ENCODE assay signal across 19 cellular contexts in the genomic region with DNA sequence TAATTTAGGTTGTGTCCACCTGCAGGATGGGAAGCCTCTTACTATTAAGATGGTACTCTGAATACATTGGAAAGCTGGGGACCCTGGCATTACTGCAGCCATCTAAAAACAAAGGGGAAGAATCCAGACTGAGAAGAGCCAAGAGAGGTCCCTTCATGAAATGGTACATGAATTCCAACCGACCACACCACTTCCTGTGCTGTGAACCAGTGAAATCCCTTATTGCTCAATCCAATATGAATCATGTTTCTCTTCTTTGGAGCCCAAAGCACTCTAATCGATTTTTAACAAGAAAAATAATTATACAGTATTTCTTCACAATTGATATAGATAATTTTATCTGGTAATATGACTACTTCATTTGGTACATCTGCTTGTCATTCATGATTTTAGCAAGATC.
DNase-seq lines count a peak whose midpoint lies in the region; ATAC-seq, FAIRE-seq and TF ChIP-seq lines count a peak whose summit lies in the region.
"Had no signal": no experiment of that assay in that cellular context is flagged by ENCODE, and none has a peak within 500 bp of the region (broad histone marks: within the 10 kb centered on the region; RNA-seq: fewer than 3 reads in every experiment).

No MANE protein-coding gene starts in this region.

- no peak overlapping the region for H3K4me3 Mint-ChIP-seq in GM23338
- H3K4me3 Mint-ChIP-seq: B cell; CD8-positive, alpha-beta memory T cell had no signal

- no peak overlapping the region for H3K4me3 ChIP-seq in fibroblast of pulmonary artery (replicated peaks; ENCODE audit: low read depth, low read length)
- no peak overlapping the region for H3K4me3 ChIP-seq in GM23338
- H3K4me3 ChIP-seq: HAP-1 had no signal

- TF ChIP-seq CTCF in RWPE1 (conservative IDR thresholded peaks at IDR 0.05; ENCODE audit: low read depth) (no peak), fibroblast of pulmonary artery (IDR thresholded peaks at IDR 0.05; ENCODE audit: low read length, missing control alignments) (no peak), GM23338 (conservative IDR thresholded peaks at IDR 0.05; ENCODE audit: low read depth in 2 of 2) (no peak)

- no peaks in the 10 kb centered on the region for H3K9me3 Mint-ChIP-seq in GM23338

- CTCF ChIA-PET in RWPE1 (lab: Yijun Ruan, JAX): no interaction called here

- no peak overlapping the region for H3K27ac Mint-ChIP-seq in GM23338
- H3K27ac Mint-ChIP-seq: B cell; CD8-positive, alpha-beta memory T cell had no signal

- TF ChIP-seq RAD21 in Ishikawa (IDR thresholded peaks at IDR 0.05; ENCODE audit: low read depth): no peak

- H3K36me3 Mint-ChIP-seq in GM23338 (ENCODE audit: low read depth): no peaks in the 10 kb centered on the region
- H3K36me3 Mint-ChIP-seq: CD8-positive, alpha-beta memory T cell had no signal

- no peaks in the 10 kb centered on the region for H3K27me3 ChIP-seq in GM23338 (ENCODE audit: insufficient read depth)

- H3K27ac ChIP-seq in RWPE1: no peak overlapping the region
- H3K27ac ChIP-seq in GM23338 (ENCODE audit: low read depth): no peak overlapping the region

- no peak overlapping the region for H2AFZ ChIP-seq in GM23338

- no peak for TF ChIP-seq POLR2A in GM12892 (IDR thresholded peaks at IDR 0.05; ENCODE audit: low read depth, low read length)

- H3K4me2 ChIP-seq in GM23338: no peak overlapping the region

- ATAC-seq in GM21619 (IDR thresholded peaks at IDR 0.05; ENCODE audit: unreplicated experiment) (no peak), GM23338 (no peak)

- POLR2A ChIA-PET in RWPE1 (lab: Yijun Ruan, JAX; ENCODE audit: low non-redundant PET): no interaction called here

- H3K9me2 ChIP-seq in GM23338 (ENCODE audit: insufficient read depth): no peaks in the 10 kb centered on the region

- peaks cover 3% of the 10 kb centered on the region; the same call in 1 of the 3 replicates for H3K4me1 Mint-ChIP-seq in GM23338
- H3K4me1 Mint-ChIP-seq: B cell; CD8-positive, alpha-beta memory T cell had no signal

- H3K4me1 ChIP-seq in GM23338 (ENCODE audit: insufficient read depth): no peaks in the 10 kb centered on the region
- H3K4me1 ChIP-seq: HAP-1 had no signal

- H3K27me3 Mint-ChIP-seq in GM23338 (ENCODE audit: insufficient read depth, low read depth, poor library complexity): peaks cover 3% of the 10 kb centered on the region
- H3K27me3 Mint-ChIP-seq: B cell; CD8-positive, alpha-beta memory T cell had no signal

- H3F3A ChIP-seq in GM23338 (replicated peaks; ENCODE audit: low read depth): no peaks in the 10 kb centered on the region

- TF ChIP-seq EP300 in Ishikawa (IDR thresholded peaks at IDR 0.05; ENCODE audit: borderline replicate concordance): no peak

- no peaks in the 10 kb centered on the region for H3K36me3 ChIP-seq in GM23338 (ENCODE audit: insufficient read depth)
- H3K36me3 ChIP-seq: HAP-1 had no signal

- no peaks in the 10 kb centered on the region for H3K79me2 ChIP-seq in GM23338 (replicated peaks; ENCODE audit: insufficient read depth)

- peak; percentile 3 to 7 for DNase-seq in AML-193 (lab: John Stamatoyannopoulos, UW)
- DNase-seq in RWPE1 (ENCODE audit: low spot score): peak; percentile 9
- peak; percentile 0 for DNase-seq in fibroblast of pulmonary artery (ENCODE audit: low read depth)
- DNase-seq in NCI-H526 treated with DMSO at 0.1 percent for 48 hours (lab: John Stamatoyannopoulos, UW): no peak
- DNase-seq in GM12892 (ENCODE audit: insufficient read length): no peak
- no peak for DNase-seq in GM23338 (ENCODE audit: low spot score)
- DNase-seq: ACHN; CD8-positive, alpha-beta memory T cell; DND-41; GDM1; NCI-H1417; NCI-H1930; NCI-H2171; NCI-H446 treated with DMSO at 0.1 percent for 48 hours; NCI-H82 had no signal

- no peaks in the 10 kb centered on the region for H4K20me1 ChIP-seq in GM23338 (replicated peaks; ENCODE audit: insufficient read depth)

- FAIRE-seq in GM12892 (lab: Jason Lieb, UNC): no peak

TF ChIP-seq in Ishikawa, 13 proteins besides CTCF, POLR2A, EP300 and RAD21:
- TF ChIP-seq CEBPB (IDR thresholded peaks at IDR 0.05): 0 out of 2 replicates have a peak, but pooled peaks have one; percentile 30
- TF ChIP-seq YY1 (IDR thresholded peaks at IDR 0.05; ENCODE audit: low read depth): no peak
- no peak for TF ChIP-seq EGR1 (IDR thresholded peaks at IDR 0.05)
- TF ChIP-seq, protein P1, sequence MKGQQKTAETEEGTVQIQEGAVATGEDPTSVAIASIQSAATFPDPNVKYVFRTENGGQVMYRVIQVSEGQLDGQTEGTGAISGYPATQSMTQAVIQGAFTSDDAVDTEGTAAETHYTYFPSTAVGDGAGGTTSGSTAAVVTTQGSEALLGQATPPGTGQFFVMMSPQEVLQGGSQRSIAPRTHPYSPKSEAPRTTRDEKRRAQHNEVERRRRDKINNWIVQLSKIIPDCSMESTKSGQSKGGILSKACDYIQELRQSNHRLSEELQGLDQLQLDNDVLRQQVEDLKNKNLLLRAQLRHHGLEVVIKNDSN (IDR thresholded peaks at IDR 0.05): no peak
- TF ChIP-seq, protein P2, sequence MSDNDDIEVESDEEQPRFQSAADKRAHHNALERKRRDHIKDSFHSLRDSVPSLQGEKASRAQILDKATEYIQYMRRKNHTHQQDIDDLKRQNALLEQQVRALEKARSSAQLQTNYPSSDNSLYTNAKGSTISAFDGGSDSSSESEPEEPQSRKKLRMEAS (IDR thresholded peaks at IDR 0.05): no peak

TF ChIP-seq in GM23338, 12 proteins besides CTCF, POLR2A, EP300 and RAD21 (continues in another document):
- TF ChIP-seq NANOG (IDR thresholded peaks at IDR 0.05; ENCODE audit: borderline replicate concordance) (no peak), ZNF462 (CRISPR knock-in tag; IDR thresholded peaks at IDR 0.05) (no peak), POLR2AphosphoS5 (IDR thresholded peaks at IDR 0.05; ENCODE audit: low read depth) (no peak), CREB1 (CRISPR knock-in tag; IDR thresholded peaks at IDR 0.05; ENCODE audit: low read depth) (no peak), JUNB (IDR thresholded peaks at IDR 0.05; ENCODE audit: unreplicated experiment) (no peak), EZH2 (IDR thresholded peaks at IDR 0.05; ENCODE audit: low read depth, unreplicated experiment) (no peak)

Comparison
In these comparisons a context has a peak if more than half of its experiments do, and no peak if none do; other contexts are left out.
1. DNase-seq: peak in AML-193 (2 of 2), RWPE1 (single experiment) and fibroblast of pulmonary artery (single experiment); none in NCI-H526 treated with DMSO at 0.1 percent for 48 hours (single experiment), GM12892 (single experiment) and GM23338 (single experiment).